Comparison of ENCODE assay signal across 2 cellular contexts in genomic region chr11:124884869-124885479, GRCh38.
TF ChIP-seq lines count a peak whose summit lies in the region.

No MANE protein-coding gene starts in this region.

TF ChIP-seq in HepG2, 621 proteins besides CTCF, POLR2A, EP300 and RAD21:
- TF ChIP-seq ZBTB8A (CRISPR knock-in tag; IDR thresholded peaks at IDR 0.05; ENCODE audit: borderline replicate concordance, low read depth) (no peak), PITX1 (CRISPR knock-in tag; IDR thresholded peaks at IDR 0.05) (no peak), ZNF20 (CRISPR knock-in tag; IDR thresholded peaks at IDR 0.05) (no peak), HOXD1 (CRISPR knock-in tag; IDR thresholded peaks at IDR 0.05) (no peak), JUN (CRISPR knock-in tag; IDR thresholded peaks at IDR 0.05) (no peak), NAIF1 (CRISPR knock-in tag; IDR thresholded peaks at IDR 0.05; ENCODE audit: borderline replicate concordance) (no peak), PAX8 (CRISPR knock-in tag; IDR thresholded peaks at IDR 0.05; ENCODE audit: borderline replicate concordance) (no peak), KLF16 (CRISPR knock-in tag; IDR thresholded peaks at IDR 0.05) (no peak), ZKSCAN8 (CRISPR knock-in tag; IDR thresholded peaks at IDR 0.05; ENCODE audit: borderline replicate concordance) (no peak), ZNF33B (CRISPR knock-in tag; IDR thresholded peaks at IDR 0.05) (no peak)

TF ChIP-seq in WTC11, 78 proteins besides CTCF, POLR2A, EP300 and RAD21:
- TF ChIP-seq, protein P1, sequence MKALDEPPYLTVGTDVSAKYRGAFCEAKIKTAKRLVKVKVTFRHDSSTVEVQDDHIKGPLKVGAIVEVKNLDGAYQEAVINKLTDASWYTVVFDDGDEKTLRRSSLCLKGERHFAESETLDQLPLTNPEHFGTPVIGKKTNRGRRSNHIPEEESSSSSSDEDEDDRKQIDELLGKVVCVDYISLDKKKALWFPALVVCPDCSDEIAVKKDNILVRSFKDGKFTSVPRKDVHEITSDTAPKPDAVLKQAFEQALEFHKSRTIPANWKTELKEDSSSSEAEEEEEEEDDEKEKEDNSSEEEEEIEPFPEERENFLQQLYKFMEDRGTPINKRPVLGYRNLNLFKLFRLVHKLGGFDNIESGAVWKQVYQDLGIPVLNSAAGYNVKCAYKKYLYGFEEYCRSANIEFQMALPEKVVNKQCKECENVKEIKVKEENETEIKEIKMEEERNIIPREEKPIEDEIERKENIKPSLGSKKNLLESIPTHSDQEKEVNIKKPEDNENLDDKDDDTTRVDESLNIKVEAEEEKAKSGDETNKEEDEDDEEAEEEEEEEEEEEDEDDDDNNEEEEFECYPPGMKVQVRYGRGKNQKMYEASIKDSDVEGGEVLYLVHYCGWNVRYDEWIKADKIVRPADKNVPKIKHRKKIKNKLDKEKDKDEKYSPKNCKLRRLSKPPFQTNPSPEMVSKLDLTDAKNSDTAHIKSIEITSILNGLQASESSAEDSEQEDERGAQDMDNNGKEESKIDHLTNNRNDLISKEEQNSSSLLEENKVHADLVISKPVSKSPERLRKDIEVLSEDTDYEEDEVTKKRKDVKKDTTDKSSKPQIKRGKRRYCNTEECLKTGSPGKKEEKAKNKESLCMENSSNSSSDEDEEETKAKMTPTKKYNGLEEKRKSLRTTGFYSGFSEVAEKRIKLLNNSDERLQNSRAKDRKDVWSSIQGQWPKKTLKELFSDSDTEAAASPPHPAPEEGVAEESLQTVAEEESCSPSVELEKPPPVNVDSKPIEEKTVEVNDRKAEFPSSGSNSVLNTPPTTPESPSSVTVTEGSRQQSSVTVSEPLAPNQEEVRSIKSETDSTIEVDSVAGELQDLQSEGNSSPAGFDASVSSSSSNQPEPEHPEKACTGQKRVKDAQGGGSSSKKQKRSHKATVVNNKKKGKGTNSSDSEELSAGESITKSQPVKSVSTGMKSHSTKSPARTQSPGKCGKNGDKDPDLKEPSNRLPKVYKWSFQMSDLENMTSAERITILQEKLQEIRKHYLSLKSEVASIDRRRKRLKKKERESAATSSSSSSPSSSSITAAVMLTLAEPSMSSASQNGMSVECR (CRISPR knock-in tag; IDR thresholded peaks at IDR 0.05; ENCODE audit: borderline replicate concordance): no peak
